19 cellular contexts compared by ENCODE assay signal in genomic region chr2:129224022-129224421, GRCh38.
DNase-seq lines count a peak whose midpoint lies in the region; ATAC-seq and TF ChIP-seq lines count a peak whose summit lies in the region.
"Had no signal": no experiment of that assay in that cellular context is flagged by ENCODE, and none has a peak within 500 bp of the region (broad histone marks: within the 10 kb centered on the region; RNA-seq: fewer than 3 reads in every experiment).

No MANE protein-coding gene starts in this region.

- H3K4me3 ChIP-seq in breast epithelium (no peak overlapping the region), esophagus muscularis mucosa (no peak overlapping the region)
- H3K4me3 ChIP-seq: A549; BLaER1 treated with 17β-estradiol and CSF1 and Interleukin-3, amounts not matched to agents 10 nM and 100 nM had no signal

- H3K36me3 Mint-ChIP-seq in MCF 10A (ENCODE audit: insufficient read depth, unreplicated experiment) = no peaks in the 10 kb centered on the region
- no peaks in the 10 kb centered on the region for H3K36me3 Mint-ChIP-seq in stimulated activated naive CD8-positive, alpha-beta T cell treated with anti-CD3 and anti-CD28 coated beads, Interleukin-15, Interleukin-2, amounts not matched to agents 100 ng/mL and 50 ng/mL, for 24 hours (ENCODE audit: low read depth)
- H3K36me3 Mint-ChIP-seq: CD8-positive, alpha-beta T cell had no signal

- H3K4me1 ChIP-seq in breast epithelium (no peaks in the 10 kb centered on the region), esophagus muscularis mucosa (no peaks in the 10 kb centered on the region)
- H3K4me1 ChIP-seq: A549, Caco-2 had no signal

- no peak for TF ChIP-seq EP300 in esophagus muscularis mucosa (IDR thresholded peaks at IDR 0.05)

- H3K36me3 ChIP-seq in breast epithelium = no peaks in the 10 kb centered on the region
- H3K36me3 ChIP-seq in esophagus muscularis mucosa = no peaks in the 10 kb centered on the region
- H3K36me3 ChIP-seq: BLaER1 treated with 17β-estradiol and CSF1 and Interleukin-3, amounts not matched to agents 10 nM and 100 nM had no signal

- H3K4me3 Mint-ChIP-seq in MCF 10A (ENCODE audit: unreplicated experiment) = no peak overlapping the region
- no peak overlapping the region for H3K4me3 Mint-ChIP-seq in stimulated activated naive CD8-positive, alpha-beta T cell treated with anti-CD3 and anti-CD28 coated beads, Interleukin-15, Interleukin-2, amounts not matched to agents 100 ng/mL and 50 ng/mL, for 24 hours
- H3K4me3 Mint-ChIP-seq in stimulated activated naive CD8-positive, alpha-beta T cell treated with anti-CD3 and anti-CD28 coated beads, Interleukin-15, amount 100 ng/mL, for 72 hours = no peak overlapping the region
- H3K4me3 Mint-ChIP-seq: B cell; CD4-positive, alpha-beta T cell; CD8-positive, alpha-beta T cell had no signal

- whole genome bisulfite sequencing in esophagus muscularis mucosa = 91% methylated on average over 10 of the region's 10 CpGs

- no peaks in the 10 kb centered on the region for H3K9me3 ChIP-seq in breast epithelium
- H3K9me3 ChIP-seq in esophagus muscularis mucosa = no peaks in the 10 kb centered on the region
- H3K9me3 ChIP-seq: A549; BLaER1 treated with 17β-estradiol and CSF1 and Interleukin-3, amounts not matched to agents 10 nM and 100 nM; Caco-2 had no signal

- BruUV-seq in MCF 10A (replicated peaks; lab: Mats Ljungman, UMichigan) = no TSS peak

- no peaks in the 10 kb centered on the region for H3K4me1 Mint-ChIP-seq in MCF 10A (ENCODE audit: insufficient read depth, unreplicated experiment)
- H3K4me1 Mint-ChIP-seq in stimulated activated naive CD8-positive, alpha-beta T cell treated with anti-CD3 and anti-CD28 coated beads, Interleukin-15, Interleukin-2, amounts not matched to agents 100 ng/mL and 50 ng/mL, for 24 hours (ENCODE audit: low read depth) = no peaks in the 10 kb centered on the region
- H3K4me1 Mint-ChIP-seq in stimulated activated naive CD8-positive, alpha-beta T cell treated with anti-CD3 and anti-CD28 coated beads, Interleukin-15, amount 100 ng/mL, for 72 hours = no peaks in the 10 kb centered on the region
- H3K4me1 Mint-ChIP-seq: B cell had no signal

- TF ChIP-seq CTCF in MCF 10A (IDR thresholded peaks at IDR 0.05; ENCODE audit: unreplicated experiment) (no peak), breast epithelium (IDR thresholded peaks at IDR 0.05) (no peak), esophagus muscularis mucosa (IDR thresholded peaks at IDR 0.05) (no peak)

- DNase-seq in MCF 10A (ENCODE audit: unreplicated experiment) (no peak), breast epithelium (ENCODE audit: low spot score in 2 of 2) (no peak), esophagus muscularis mucosa (ENCODE audit: extremely low spot score) (peak; percentile 26), NCI-H510A (lab: John Stamatoyannopoulos, UW) (no peak)
- no peak for DNase-seq in stimulated activated naive CD8-positive, alpha-beta T cell treated with anti-CD3 and anti-CD28 coated beads, Interleukin-15, amount 100 ng/mL, for 72 hours
- DNase-seq: AML-193; Caco-2; Calu3; CD4-positive, alpha-beta T cell; CD8-positive, alpha-beta T cell; DMS79 treated with DMSO at 0.1 percent for 48 hours; GF-D8 had no signal

- H3K27me3 Mint-ChIP-seq in MCF 10A (ENCODE audit: insufficient read depth, unreplicated experiment) = no peaks in the 10 kb centered on the region
- no peaks in the 10 kb centered on the region for H3K27me3 Mint-ChIP-seq in stimulated activated naive CD8-positive, alpha-beta T cell treated with anti-CD3 and anti-CD28 coated beads, Interleukin-15, Interleukin-2, amounts not matched to agents 100 ng/mL and 50 ng/mL, for 24 hours
- no peaks in the 10 kb centered on the region for H3K27me3 Mint-ChIP-seq in stimulated activated naive CD8-positive, alpha-beta T cell treated with anti-CD3 and anti-CD28 coated beads, Interleukin-15, amount 100 ng/mL, for 72 hours
- H3K27me3 Mint-ChIP-seq: B cell; CD4-positive, alpha-beta T cell had no signal

- H3K27ac ChIP-seq in breast epithelium (no peak overlapping the region), esophagus muscularis mucosa (replicated peaks in 1 of 4) (no peak overlapping the region)
- H3K27ac ChIP-seq: 22Rv1; A549; BLaER1 treated with 17β-estradiol and CSF1 and Interleukin-3, amounts not matched to agents 10 nM and 100 nM; C4-2B had no signal

- no peaks in the 10 kb centered on the region for H3K9me3 Mint-ChIP-seq in MCF 10A (ENCODE audit: unreplicated experiment)
- no peaks in the 10 kb centered on the region for H3K9me3 Mint-ChIP-seq in stimulated activated naive CD8-positive, alpha-beta T cell treated with anti-CD3 and anti-CD28 coated beads, Interleukin-15, Interleukin-2, amounts not matched to agents 100 ng/mL and 50 ng/mL, for 24 hours
- H3K9me3 Mint-ChIP-seq in stimulated activated naive CD8-positive, alpha-beta T cell treated with anti-CD3 and anti-CD28 coated beads, Interleukin-15, amount 100 ng/mL, for 72 hours = peaks cover 0 to under 1% of the 10 kb centered on the region in 2 donors
- H3K9me3 Mint-ChIP-seq: CD8-positive, alpha-beta T cell had no signal

- no peaks in the 10 kb centered on the region for H3K27me3 ChIP-seq in breast epithelium
- H3K27me3 ChIP-seq in esophagus muscularis mucosa = no peaks in the 10 kb centered on the region
- H3K27me3 ChIP-seq: BLaER1 treated with 17β-estradiol and CSF1 and Interleukin-3, amounts not matched to agents 10 nM and 100 nM had no signal

- H3K27ac Mint-ChIP-seq in MCF 10A (ENCODE audit: low read depth, unreplicated experiment) = peak overlapping the region; percentile 41
- H3K27ac Mint-ChIP-seq in stimulated activated naive CD8-positive, alpha-beta T cell treated with anti-CD3 and anti-CD28 coated beads, Interleukin-15, Interleukin-2, amounts not matched to agents 100 ng/mL and 50 ng/mL, for 24 hours = peak overlapping the region; percentile 2
- no peak overlapping the region for H3K27ac Mint-ChIP-seq in stimulated activated naive CD8-positive, alpha-beta T cell treated with anti-CD3 and anti-CD28 coated beads, Interleukin-15, amount 100 ng/mL, for 72 hours
- H3K27ac Mint-ChIP-seq: B cell; CD4-positive, alpha-beta T cell; CD8-positive, alpha-beta T cell had no signal

- intact Hi-C loops in MCF 10A (cut with micrococcal nuclease) (no loop called here), breast epithelium (cut with DNase I; ENCODE audit: low total_unique reads) (no loop called here), esophagus muscularis mucosa (cut with DNase I) (no loop called here)

- no peak for ATAC-seq in stimulated activated naive CD8-positive, alpha-beta T cell treated with anti-CD3 and anti-CD28 coated beads, Interleukin-15, amount 100 ng/mL, for 72 hours
- ATAC-seq in HG02852 (IDR thresholded peaks at IDR 0.05; ENCODE audit: unreplicated experiment) = no peak
- ATAC-seq: A549; CD8-positive, alpha-beta T cell had no signal

- POLR2A ChIA-PET in MCF 10A (lab: Yijun Ruan, JAX) = interaction anchor here (1.6 kb wide), 1 partner anchor 14 kb away, joined by 3 read pairs; no protein-coding TSS in a partner anchor

- CTCF ChIA-PET in MCF 10A (lab: Yijun Ruan, JAX) = interaction anchor here (0.7 to 1.2 kb wide), 2 partner anchors 9 to 1627 kb away, joined by 3 to 4 read pairs; no protein-coding TSS in a partner anchor

- TF ChIP-seq POLR2A in breast epithelium (IDR thresholded peaks at IDR 0.05) = no peak
- no peak for TF ChIP-seq POLR2A in esophagus muscularis mucosa (IDR thresholded peaks at IDR 0.05; ENCODE audit: low read depth)

Comparison
In these comparisons a context has a peak if more than half of its experiments do, and no peak if none do; other contexts are left out.
1. H3K27ac Mint-ChIP-seq: peak in MCF 10A (single experiment) and stimulated activated naive CD8-positive, alpha-beta T cell treated with anti-CD3 and anti-CD28 coated beads, Interleukin-15, Interleukin-2, amounts not matched to agents 100 ng/mL and 50 ng/mL, for 24 hours (single experiment); none in stimulated activated naive CD8-positive, alpha-beta T cell treated with anti-CD3 and anti-CD28 coated beads, Interleukin-15, amount 100 ng/mL, for 72 hours (0 of 2).